18 cellular contexts compared by ENCODE assay signal in the genomic region with DNA sequence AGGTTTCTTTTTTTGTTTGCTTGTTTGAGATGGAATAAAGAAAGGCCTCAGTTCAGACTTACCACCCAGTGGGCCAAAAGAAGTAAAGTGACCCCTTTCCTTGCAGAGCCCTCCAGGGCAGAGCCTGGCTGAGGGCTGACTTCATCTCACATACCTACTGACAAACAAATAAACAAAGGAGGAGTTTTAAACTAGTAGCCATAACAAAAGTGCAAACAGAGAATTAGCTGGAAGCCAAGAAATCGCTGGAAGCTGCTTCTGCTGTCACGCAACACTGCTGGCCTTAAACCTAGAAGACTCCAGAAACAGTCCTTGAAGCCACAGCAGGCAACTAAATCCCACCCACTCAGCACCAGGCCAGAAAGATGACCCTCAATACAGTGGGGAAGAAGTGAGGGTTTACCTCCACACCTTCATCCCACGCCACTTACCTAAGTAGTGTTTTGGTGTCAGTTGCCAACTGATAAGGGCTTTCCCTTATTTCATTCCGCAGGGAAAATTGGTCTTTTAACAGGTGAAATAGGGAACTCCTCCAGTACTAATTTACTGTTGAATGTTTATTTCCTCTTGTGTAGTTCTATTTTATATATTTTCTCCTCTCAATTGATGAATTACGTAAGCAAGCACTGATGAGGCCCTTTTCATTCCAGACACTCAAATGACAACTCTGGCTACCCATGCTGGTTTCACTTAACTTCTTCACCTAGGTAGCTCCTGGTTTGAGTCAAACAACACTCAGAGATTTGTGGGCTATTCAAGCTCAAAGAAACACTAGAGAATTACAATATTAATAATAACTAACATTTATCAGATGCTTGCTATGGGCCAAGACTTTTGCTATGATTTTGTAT. TPM values are rescaled to one million over a fixed set of nuclear protein-coding genes. Genes with fewer than 3 reads are reported as not detected.
DNase-seq lines count a peak whose midpoint lies in the region; ATAC-seq, FAIRE-seq and TF ChIP-seq lines count a peak whose summit lies in the region.
"Had no signal": no experiment of that assay in that cellular context is flagged by ENCODE, and none has a peak within 500 bp of the region (broad histone marks: within the 10 kb centered on the region; RNA-seq: fewer than 3 reads in every experiment).

No MANE protein-coding gene starts in this region.

- no peaks in the 10 kb centered on the region for H3K36me3 ChIP-seq in pancreas
- no peaks in the 10 kb centered on the region for H3K36me3 ChIP-seq in upper lobe of left lung
- no peaks in the 10 kb centered on the region for H3K36me3 ChIP-seq in GM23248 (ENCODE audit: low read depth)
- H3K36me3 ChIP-seq: gastrocnemius medialis, thoracic aorta had no signal

- no peak overlapping the region for H3K4me2 ChIP-seq in GM23248 (ENCODE audit: unreplicated experiment)

- in situ Hi-C loops in GM23248 (cut with MboI) = no loop called here

- peaks cover 42 to 58% (median 49%) of the 10 kb centered on the region in 3 donors for H3K4me1 ChIP-seq in pancreas
- peaks cover 0 to 6% (median 5%) of the 10 kb centered on the region in 4 donors for H3K4me1 ChIP-seq in upper lobe of left lung
- no peaks in the 10 kb centered on the region for H3K4me1 ChIP-seq in GM23248 (ENCODE audit: insufficient read depth)
- H3K4me1 ChIP-seq: gastrocnemius medialis had no signal

- no peak overlapping the region for H3K9ac ChIP-seq in GM23248

- no peaks in the 10 kb centered on the region for H4K20me1 ChIP-seq in GM23248 (ENCODE audit: insufficient read depth)

- no peaks in the 10 kb centered on the region for H3F3A ChIP-seq in GM23248 (ENCODE audit: insufficient read depth)

- no peak for TF ChIP-seq EP300 in upper lobe of left lung (IDR thresholded peaks at IDR 0.05)

- no peak overlapping the region for H3K4me3 ChIP-seq in pancreas
- no peak overlapping the region for H3K4me3 ChIP-seq in upper lobe of left lung
- no peak overlapping the region for H3K4me3 ChIP-seq in GM23248
- H3K4me3 ChIP-seq: gastrocnemius medialis, thoracic aorta had no signal

- peak; percentile 81 for FAIRE-seq in GM19239 (lab: Jason Lieb, UNC)
- FAIRE-seq in pancreas (lab: Jason Lieb, UNC) = no peak

- no peaks in the 10 kb centered on the region for H3K9me2 ChIP-seq in GM23248 (ENCODE audit: insufficient read depth)

- no peak for TF ChIP-seq CTCF in pancreas (IDR thresholded peaks at IDR 0.05)
- TF ChIP-seq CTCF in upper lobe of left lung (IDR thresholded peaks at IDR 0.05) = no peak

- ATAC-seq in HG02981 (IDR thresholded peaks at IDR 0.05; ENCODE audit: unreplicated experiment) = peak; percentile 38
- peak in 2 of 4 donors; percentile 4 to 14 for ATAC-seq in pancreas
- no peak for ATAC-seq in GM21786 (IDR thresholded peaks at IDR 0.05; ENCODE audit: unreplicated experiment)
- ATAC-seq in upper lobe of left lung (ENCODE audit: low FRiP score in 2 of 2) = no peak
- ATAC-seq: activated CD8-positive, alpha-beta T cell treated with anti-CD3 and anti-CD28 coated beads for 36 hours; gastrocnemius medialis; sciatic nerve had no signal

- H3K9me3 ChIP-seq in pancreas = no peaks in the 10 kb centered on the region
- no peaks in the 10 kb centered on the region for H3K9me3 ChIP-seq in upper lobe of left lung
- no peaks in the 10 kb centered on the region for H3K9me3 ChIP-seq in GM23248 (ENCODE audit: low read depth)
- H3K9me3 ChIP-seq: gastrocnemius medialis, thoracic aorta had no signal

- H3K27me3 ChIP-seq in pancreas (no peaks in the 10 kb centered on the region), upper lobe of left lung (no peaks in the 10 kb centered on the region), GM23248 (replicated peaks; ENCODE audit: insufficient read depth) (no peaks in the 10 kb centered on the region)
- H3K27me3 ChIP-seq: gastrocnemius medialis had no signal

- intact Hi-C loops in pancreas (cut with DNase I) = no loop called here

- no peak overlapping the region for H2AFZ ChIP-seq in GM23248

- TF ChIP-seq POLR2A in upper lobe of left lung (IDR thresholded peaks at IDR 0.05) = no peak

- no peaks in the 10 kb centered on the region for H3K79me2 ChIP-seq in GM23248 (ENCODE audit: insufficient read depth)

- 26 to 27% methylated on average over 5 of the region's 5 CpGs for WGBS in pancreas, 2 donors
- WGBS in upper lobe of left lung, 2 donors = 74 to 84% methylated on average over 5 of the region's 5 CpGs
- WGBS in GM23248 (ENCODE audit: low coverage in 1 of 2, low lambda C conversion rate in 2 of 2, missing lambda C conversion rate in 2 of 2), 2 experiments = 80 to 83% methylated on average over 5 of the region's 5 CpGs

- peak; percentile 25 for DNase-seq in GM19239 (ENCODE audit: insufficient read length, low spot score)
- DNase-seq in astrocyte of the hippocampus (ENCODE audit: low read depth, low spot score) = peak; percentile 40
- no peak for DNase-seq in pancreas
- DNase-seq in hepatic stellate cell (ENCODE audit: low spot score) = no peak
- DNase-seq in upper lobe of left lung = no peak
- DNase-seq in GM23248 = no peak
- DNase-seq: activated CD8-positive, alpha-beta T cell treated with anti-CD3 and anti-CD28 coated beads for 36 hours; gastrocnemius medialis; MV-4-11; NCI-H2107; NCI-H774; RPMI8226; stimulated activated CD4-positive, alpha-beta T cell treated with anti-CD3 and anti-CD28 coated beads, Interleukin-2, amount 100 ng/mL, for 24 hours had no signal

- H3K27ac ChIP-seq in pancreas (peak overlapping the region in 3 of 4 donors; percentile 38 to 95 (median 92)), upper lobe of left lung (no peak overlapping the region), GM23248 (no peak overlapping the region)
- H3K27ac ChIP-seq: gastrocnemius medialis, thoracic aorta had no signal

RNA-seq across cellular contexts. Expression of gene EDN1, which starts 46.2 kb away (rescaled TPM):
- 10 to 100 TPM in 2 of 6 donors, 1 to 10 TPM in 4; 2.4 to 16.0 (median 3.8) TPM for total RNA-seq in pancreas
- 1 to 10 TPM; 5.9 to 7.3 TPM for polyA plus RNA-seq in pancreas
- 10 to 100 TPM in 3 of 6 donors, 1 to 10 TPM in 3; 6.5 to 40.6 (median 18.6) TPM for total RNA-seq in upper lobe of left lung
- total RNA-seq in GM23248 (2014; rRNA removed; shearing (Covaris generic)) = 1.8 and 6.3 TPM in 2 replicates
- 4.1 and 5.2 TPM in 2 replicates for polyA plus RNA-seq in GM23248 (2016; fragmentation: Nextera tagmentation; extraction: Ambion mirVana)
- total RNA-seq: neural crest cell had no signal

Comparison
In these comparisons a context has a peak if more than half of its experiments do, and no peak if none do; other contexts are left out.
1. DNase-seq: peak in GM19239 (single experiment) and astrocyte of the hippocampus (single experiment); none in pancreas (0 of 6), hepatic stellate cell (single experiment), upper lobe of left lung (0 of 2) and GM23248 (single experiment).
2. H3K27ac ChIP-seq: peak in pancreas (3 of 4); none in upper lobe of left lung (0 of 4) and GM23248 (single experiment).